In the genomic region with DNA sequence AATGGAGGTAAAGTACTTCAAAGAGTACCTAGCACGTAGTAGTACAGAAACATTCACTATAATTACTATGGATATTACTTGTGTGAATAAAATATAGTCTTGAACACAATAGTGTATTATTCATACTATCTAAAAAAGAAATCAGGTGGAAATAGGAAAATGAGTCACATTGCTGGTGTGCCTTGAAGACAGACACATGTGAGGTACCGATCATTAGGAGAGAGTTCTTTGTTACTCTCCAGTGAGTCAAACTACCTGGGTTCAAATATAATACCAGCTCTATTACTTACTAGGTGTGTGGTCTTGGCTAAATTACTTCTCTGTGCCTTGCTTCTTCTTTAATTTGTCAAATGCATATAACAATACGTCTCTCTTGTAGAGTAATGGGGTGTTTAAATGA, we compare ENCODE assay signal across 2 cellular contexts.
TF ChIP-seq lines count a peak whose summit lies in the region.

No MANE protein-coding gene starts in this region.

TF ChIP-seq in IMR-90, 13 proteins besides CTCF, POLR2A, EP300 and RAD21:
- no peak for TF ChIP-seq FOS (IDR thresholded peaks at IDR 0.05; ENCODE audit: low read depth, low read length)
- TF ChIP-seq NFE2L2 (IDR thresholded peaks at IDR 0.05; ENCODE audit: low read depth, low read length) = no peak
- TF ChIP-seq MAZ (IDR thresholded peaks at IDR 0.05; ENCODE audit: borderline replicate concordance, low read depth, low read length) = no peak
- TF ChIP-seq RCOR1 (IDR thresholded peaks at IDR 0.05; ENCODE audit: insufficient replicate concordance, low read length) = no peak

TF ChIP-seq in K562, 482 proteins besides CTCF, POLR2A, EP300 and RAD21:
- TF ChIP-seq ZFP91 (CRISPR knock-in tag; IDR thresholded peaks at IDR 0.05) (no peak), SNRNP70 (optimal IDR thresholded peaks at IDR 0.05; ENCODE audit: low read depth, low read length) (no peak), JUN (IDR thresholded peaks at IDR 0.05; ENCODE audit: borderline replicate concordance, low read depth, low read length) (no peak), JUN (CRISPR knock-in tag; IDR thresholded peaks at IDR 0.05; ENCODE audit: borderline replicate concordance) (no peak), PHF8 (IDR thresholded peaks at IDR 0.05; ENCODE audit: borderline replicate concordance, low read length) (no peak), XRCC5 (IDR thresholded peaks at IDR 0.05; ENCODE audit: low read depth, low read length) (no peak), MEF2A (IDR thresholded peaks at IDR 0.05; ENCODE audit: control insufficient read depth, low read depth, low read length) (no peak), RAD51 (IDR thresholded peaks at IDR 0.05; ENCODE audit: borderline replicate concordance, low read depth) (no peak), RBM15 (IDR thresholded peaks at IDR 0.05; ENCODE audit: insufficient read depth, low read length) (no peak)
- TF ChIP-seq, protein P1, sequence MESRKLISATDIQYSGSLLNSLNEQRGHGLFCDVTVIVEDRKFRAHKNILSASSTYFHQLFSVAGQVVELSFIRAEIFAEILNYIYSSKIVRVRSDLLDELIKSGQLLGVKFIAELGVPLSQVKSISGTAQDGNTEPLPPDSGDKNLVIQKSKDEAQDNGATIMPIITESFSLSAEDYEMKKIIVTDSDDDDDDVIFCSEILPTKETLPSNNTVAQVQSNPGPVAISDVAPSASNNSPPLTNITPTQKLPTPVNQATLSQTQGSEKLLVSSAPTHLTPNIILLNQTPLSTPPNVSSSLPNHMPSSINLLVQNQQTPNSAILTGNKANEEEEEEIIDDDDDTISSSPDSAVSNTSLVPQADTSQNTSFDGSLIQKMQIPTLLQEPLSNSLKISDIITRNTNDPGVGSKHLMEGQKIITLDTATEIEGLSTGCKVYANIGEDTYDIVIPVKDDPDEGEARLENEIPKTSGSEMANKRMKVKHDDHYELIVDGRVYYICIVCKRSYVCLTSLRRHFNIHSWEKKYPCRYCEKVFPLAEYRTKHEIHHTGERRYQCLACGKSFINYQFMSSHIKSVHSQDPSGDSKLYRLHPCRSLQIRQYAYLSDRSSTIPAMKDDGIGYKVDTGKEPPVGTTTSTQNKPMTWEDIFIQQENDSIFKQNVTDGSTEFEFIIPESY (CRISPR knock-in tag; IDR thresholded peaks at IDR 0.05) = no peak
- TF ChIP-seq, protein P2, sequence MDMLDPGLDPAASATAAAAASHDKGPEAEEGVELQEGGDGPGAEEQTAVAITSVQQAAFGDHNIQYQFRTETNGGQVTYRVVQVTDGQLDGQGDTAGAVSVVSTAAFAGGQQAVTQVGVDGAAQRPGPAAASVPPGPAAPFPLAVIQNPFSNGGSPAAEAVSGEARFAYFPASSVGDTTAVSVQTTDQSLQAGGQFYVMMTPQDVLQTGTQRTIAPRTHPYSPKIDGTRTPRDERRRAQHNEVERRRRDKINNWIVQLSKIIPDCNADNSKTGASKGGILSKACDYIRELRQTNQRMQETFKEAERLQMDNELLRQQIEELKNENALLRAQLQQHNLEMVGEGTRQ (CRISPR knock-in tag; IDR thresholded peaks at IDR 0.05) = no peak
